ENCODE assay signal across 9 cellular contexts in genomic region chr9:90914868-90915483, GRCh38.
DNase-seq lines count a peak whose midpoint lies in the region; ATAC-seq and TF ChIP-seq lines count a peak whose summit lies in the region.
"Had no signal": no experiment of that assay in that cellular context is flagged by ENCODE, and none has a peak within 500 bp of the region (broad histone marks: within the 10 kb centered on the region; RNA-seq: fewer than 3 reads in every experiment).

No MANE protein-coding gene starts in this region.

- 0 out of 2 replicates have a peak overlapping the region, but pooled peaks have one; percentile 7 for H2AK5ac ChIP-seq in IMR-90 (ENCODE audit: low read depth, low read length)

- no peak overlapping the region for H3K4me3 Mint-ChIP-seq in activated T-cell treated with anti-CD3 and anti-CD28 coated beads, Interleukin-2, amount 50 U/mL, for 24 hours
- H3K4me3 Mint-ChIP-seq in nephron progenitor cell, result no peak overlapping the region
- H3K4me3 Mint-ChIP-seq: dendritic cell treated with granulocyte-macrophage colony-stimulating factor and Interleukin-4, amounts not matched to agents 40 ng/mL and 50 ng/mL, for 4 days had no signal

- no peak overlapping the region for H3K18ac ChIP-seq in IMR-90 (ENCODE audit: low read depth, low read length)

- H4K8ac ChIP-seq in IMR-90 (ENCODE audit: low read depth in 2 of 2, low read length in 2 of 2), result 0 out of 4 replicates have a peak overlapping the region, but pooled peaks of 1 of the 2 experiments have one; percentile 4

- H2BK15ac ChIP-seq in IMR-90 (ENCODE audit: low read depth, low read length), result peak overlapping the region; percentile 37; the same call in 2 of the 3 replicates

- peak overlapping the region; percentile 63 for H3K4ac ChIP-seq in IMR-90 (ENCODE audit: low read depth, low read length)

- H3K27me3 Mint-ChIP-seq in activated T-cell treated with anti-CD3 and anti-CD28 coated beads, Interleukin-2, amount 50 U/mL, for 24 hours, result no peaks in the 10 kb centered on the region
- peaks cover 7% of the 10 kb centered on the region for H3K27me3 Mint-ChIP-seq in nephron progenitor cell (ENCODE audit: low read depth, poor library complexity)

- no peak overlapping the region for H3K4me3 ChIP-seq in IMR-90 (ENCODE audit: insufficient read depth, low read depth, low read length)

- H4K91ac ChIP-seq in IMR-90 (ENCODE audit: insufficient read depth, low read depth, low read length), result peak overlapping the region; percentile 47; the same call in 1 of the 2 replicates

- no peaks in the 10 kb centered on the region for H3K36me3 Mint-ChIP-seq in activated T-cell treated with anti-CD3 and anti-CD28 coated beads, Interleukin-2, amount 50 U/mL, for 24 hours (ENCODE audit: low read depth)
- no peaks in the 10 kb centered on the region for H3K36me3 Mint-ChIP-seq in nephron progenitor cell (ENCODE audit: low read depth)

- no TSS peak for BruUV-seq in IMR-90 (replicated peaks; lab: Mats Ljungman, UMichigan)

- POLR2A ChIA-PET in IMR-90 (lab: Charles Lee; ENCODE audit: unreplicated experiment), result no interaction called here

- 0 out of 2 replicates have a peak overlapping the region, but pooled peaks have one; percentile 2 for H3K56ac ChIP-seq in IMR-90 (ENCODE audit: extremely low read depth, insufficient read depth, low read length)

- intact Hi-C loops in IMR-90 (cut with micrococcal nuclease), result loop anchor here (1.0 to 10.0 kb wide), 10 partner anchors 122 to 862 kb away; partner anchors contain the start of gene NFIL3

- H3K4me1 Mint-ChIP-seq in activated T-cell treated with anti-CD3 and anti-CD28 coated beads, Interleukin-2, amount 50 U/mL, for 24 hours (ENCODE audit: low read depth), result peaks cover 7% of the 10 kb centered on the region
- no peaks in the 10 kb centered on the region for H3K4me1 Mint-ChIP-seq in nephron progenitor cell

- H4K5ac ChIP-seq in IMR-90 (ENCODE audit: low read depth, low read length), result no peak overlapping the region

- WGBS in IMR-90 (ENCODE audit: extremely low coverage in 2 of 2, insufficient read length in 1 of 2), 2 experiments, result 42% methylated on average over 2 of the region's 7 CpGs; no CpG with 5 or more reads in 1 of the 2 experiments

- no peaks in the 10 kb centered on the region for H3K79me1 ChIP-seq in IMR-90 (ENCODE audit: low read depth in 1 of 2, low read length in 2 of 2)

- H2BK5ac ChIP-seq in IMR-90 (ENCODE audit: low read depth, low read length, poor library complexity, severe bottlenecking), result no peak overlapping the region

- in situ Hi-C loops in IMR-90 (cut with MboI; ENCODE audit: low sequenced_read_pairs), result loop anchor here (5.0 kb wide), 3 partner anchors 502 to 817 kb away; no protein-coding TSS in a partner anchor

- DNase-seq in DMS 273 treated with DMSO at 0.1 percent for 48 hours (lab: John Stamatoyannopoulos, UW) (peak; percentile 10), IMR-90 (peak; percentile 76), OCI-M1 (lab: John Stamatoyannopoulos, UW) (peak; percentile 80), fibroblast of gingiva (ENCODE audit: low read depth) (peak; percentile 59), nephron progenitor cell (peak; percentile 81)
- peak; percentile 79 for DNase-seq in activated T-cell treated with anti-CD3 and anti-CD28 coated beads, Interleukin-2, amount 50 U/mL, for 24 hours
- DNase-seq in stimulated activated naive CD8-positive, alpha-beta T cell treated with anti-CD3 and anti-CD28 coated beads, Interleukin-15, Interleukin-2, amounts not matched to agents 100 U/mL and 50 U/mL, for 24 hours, result peak; percentile 81

- H3K36me3 ChIP-seq in IMR-90 (ENCODE audit: control insufficient read depth, insufficient read depth, low read length), result no peaks in the 10 kb centered on the region

- H3K23ac ChIP-seq in IMR-90 (ENCODE audit: low read depth, low read length), result no peak overlapping the region

- no peak overlapping the region for H3K27ac ChIP-seq in IMR-90 (ENCODE audit: insufficient read depth, low read length)

- CTCF ChIA-PET in IMR-90 (lab: Yijun Ruan, JAX), result interaction anchor here (0.6 to 2.3 kb wide), 16 partner anchors 9 to 856 kb away, joined by 3 to 12 read pairs (median 4); no protein-coding TSS in a partner anchor

- H3K4me2 ChIP-seq in IMR-90 (ENCODE audit: low read depth, low read length), result no peak overlapping the region

- H3K14ac ChIP-seq in IMR-90 (replicated peaks; ENCODE audit: low read depth, low read length), result no peak overlapping the region

- no peak overlapping the region for H3K27ac Mint-ChIP-seq in activated T-cell treated with anti-CD3 and anti-CD28 coated beads, Interleukin-2, amount 50 U/mL, for 24 hours
- no peak overlapping the region for H3K27ac Mint-ChIP-seq in nephron progenitor cell
- H3K27ac Mint-ChIP-seq: dendritic cell treated with granulocyte-macrophage colony-stimulating factor and Interleukin-4, amounts not matched to agents 40 ng/mL and 50 ng/mL, for 4 days had no signal

- no peaks in the 10 kb centered on the region for H3K9me3 ChIP-seq in IMR-90 (ENCODE audit: control insufficient read depth, insufficient read depth, low read length)

- peak overlapping the region; percentile 2 for H2AK9ac ChIP-seq in IMR-90 (replicated peaks; ENCODE audit: low read depth, low read length, poor library complexity)

- TF ChIP-seq POLR2A in IMR-90 (IDR thresholded peaks at IDR 0.05; ENCODE audit: low read depth, low read length), result no peak

- H3K9ac ChIP-seq in IMR-90 (ENCODE audit: low read depth, low read length), result no peak overlapping the region

- H2AFZ ChIP-seq in IMR-90 (replicated peaks; ENCODE audit: low read length, poor library complexity), result peak overlapping the region; percentile 77

- no peaks in the 10 kb centered on the region for H3K9me3 Mint-ChIP-seq in activated T-cell treated with anti-CD3 and anti-CD28 coated beads, Interleukin-2, amount 50 U/mL, for 24 hours
- no peaks in the 10 kb centered on the region for H3K9me3 Mint-ChIP-seq in nephron progenitor cell
- H3K9me3 Mint-ChIP-seq: dendritic cell treated with granulocyte-macrophage colony-stimulating factor and Interleukin-4, amounts not matched to agents 40 ng/mL and 50 ng/mL, for 4 days had no signal

- H3K27me3 ChIP-seq in IMR-90 (ENCODE audit: control insufficient read depth, insufficient read depth, low read length), result no peaks in the 10 kb centered on the region

- peak; percentile 83 for TF ChIP-seq CTCF in IMR-90 (conservative IDR thresholded peaks at IDR 0.05; ENCODE audit: low read depth, low read length)
- peak; percentile 88 for TF ChIP-seq CTCF in nephron progenitor cell (IDR thresholded peaks at IDR 0.05)

- dilution Hi-C loops in IMR-90 (cut with HindIII; ENCODE audit: low sequenced_read_pairs, unreplicated experiment), result no loop called here

- H3K9me1 ChIP-seq in IMR-90 (ENCODE audit: insufficient read depth, low read length), result peaks cover 3% of the 10 kb centered on the region; the same call in 1 of the 2 replicates

- ATAC-seq in GM21447 (IDR thresholded peaks at IDR 0.05; ENCODE audit: unreplicated experiment) (peak; percentile 79), IMR-90 (ENCODE audit: low read depth) (peak; percentile 96)
- ATAC-seq in stimulated activated naive CD8-positive, alpha-beta T cell treated with anti-CD3 and anti-CD28 coated beads, Interleukin-15, Interleukin-2, amounts not matched to agents 100 U/mL and 50 U/mL, for 24 hours, result peak; percentile 94

- TF ChIP-seq RAD21 in IMR-90 (IDR thresholded peaks at IDR 0.05; ENCODE audit: low read length), result peak; percentile 98

- H3K4me1 ChIP-seq in IMR-90 (ENCODE audit: control insufficient read depth, insufficient read depth, low read length), result peaks cover 2% of the 10 kb centered on the region

- peak overlapping the region; percentile 62; the same call in 1 of the 2 replicates for H2BK120ac ChIP-seq in IMR-90 (ENCODE audit: low read depth, low read length)

- peak overlapping the region; percentile 22; the same call in 1 of the 2 replicates for H2BK20ac ChIP-seq in IMR-90 (ENCODE audit: low read depth, low read length)

- H4K20me1 ChIP-seq in IMR-90 (ENCODE audit: insufficient read depth, low read length), result no peaks in the 10 kb centered on the region

TF ChIP-seq in IMR-90, 13 proteins besides CTCF, POLR2A, EP300 and RAD21:
- no peak for TF ChIP-seq ELK1 (IDR thresholded peaks at IDR 0.05; ENCODE audit: borderline replicate concordance, low read depth, low read length)
- TF ChIP-seq MAFK (IDR thresholded peaks at IDR 0.05; ENCODE audit: low read depth, low read length), result no peak
- peak; percentile 88 for TF ChIP-seq SMC3 (IDR thresholded peaks at IDR 0.05; ENCODE audit: low read depth, low read length)
- TF ChIP-seq FOS (IDR thresholded peaks at IDR 0.05; ENCODE audit: low read depth, low read length), result no peak
- no peak for TF ChIP-seq CEBPB (IDR thresholded peaks at IDR 0.05; ENCODE audit: low read depth, low read length)
- no peak; the same call in 1 of the 2 replicates for TF ChIP-seq MAZ (IDR thresholded peaks at IDR 0.05; ENCODE audit: borderline replicate concordance, low read depth, low read length)
- TF ChIP-seq BHLHE40 (IDR thresholded peaks at IDR 0.05; ENCODE audit: low read depth, low read length), result no peak
- no peak for TF ChIP-seq RCOR1 (IDR thresholded peaks at IDR 0.05; ENCODE audit: insufficient replicate concordance, low read length)

Comparison
In these comparisons a context has a peak if more than half of its experiments do, and no peak if none do; other contexts are left out.
1. DNase-seq: peak in every context shown above with its lines; median percentile 81 in nephron progenitor cell; 81 in stimulated activated naive CD8-positive, alpha-beta T cell treated with anti-CD3 and anti-CD28 coated beads, Interleukin-15, Interleukin-2, amounts not matched to agents 100 U/mL and 50 U/mL, for 24 hours; 80 in OCI-M1; 79 in activated T-cell treated with anti-CD3 and anti-CD28 coated beads, Interleukin-2, amount 50 U/mL, for 24 hours; 76 in IMR-90; 59 in fibroblast of gingiva; 10 in DMS 273 treated with DMSO at 0.1 percent for 48 hours.